ENCODE assay signal across 24 cellular contexts in the genomic region with DNA sequence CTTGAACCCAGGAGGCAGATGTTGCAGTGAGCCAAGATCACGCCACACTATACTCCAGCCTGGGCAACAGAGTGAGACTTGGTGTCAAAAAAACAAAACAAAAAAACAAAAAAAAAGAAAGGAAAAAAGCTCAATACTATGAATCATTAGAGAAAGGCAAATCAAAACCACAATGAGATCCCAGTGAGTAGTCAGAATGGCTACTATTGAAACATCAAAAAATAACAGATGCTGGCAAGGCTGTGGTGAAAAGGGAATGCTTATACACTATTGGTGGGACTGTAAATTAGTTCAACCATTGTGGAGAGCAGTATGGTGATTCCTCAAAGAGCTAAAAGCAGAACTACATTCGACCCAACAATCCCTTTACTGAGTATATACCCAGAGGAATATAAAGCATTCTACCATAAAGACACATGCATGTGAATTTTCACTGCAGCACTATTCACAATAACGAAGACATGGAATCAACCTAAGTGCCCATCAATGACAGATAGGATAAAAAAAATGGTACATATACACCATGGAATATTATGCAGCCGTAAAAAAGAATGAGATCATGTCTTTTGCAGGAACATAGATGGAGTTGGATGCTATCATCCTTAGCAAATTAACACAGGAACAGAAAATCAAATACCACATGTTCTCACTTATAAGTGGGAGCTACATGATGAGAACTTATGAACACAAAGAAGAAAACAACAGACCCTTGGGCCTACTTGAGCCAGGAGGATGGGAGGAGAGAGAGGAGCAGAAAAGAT.
"Had no signal": no experiment of that assay in that cellular context is flagged by ENCODE, and none has a peak within 500 bp of the region (broad histone marks: within the 10 kb centered on the region; RNA-seq: fewer than 3 reads in every experiment).

No MANE protein-coding gene starts in this region.

- H3K4me3 ChIP-seq: SK-N-MC had no signal

- H3K36me3 ChIP-seq: WERI-Rb-1 had no signal

- FAIRE-seq: bronchial epithelial cell had no signal

- ATAC-seq: activated CD4-positive, alpha-beta T cell treated with anti-CD3 and anti-CD28 coated beads for 36 hours; activated CD8-positive, alpha-beta T cell treated with anti-CD3 and anti-CD28 coated beads for 36 hours; activated T-cell treated with anti-CD3 and anti-CD28 coated beads, Interleukin-2, amount 50 U/mL, for 72 hours; Panc1; Right ventricle myocardium inferior; T-cell had no signal

- H3K27ac ChIP-seq: SK-N-MC, WERI-Rb-1 had no signal

- DNase-seq: activated CD4-positive, alpha-beta T cell treated with anti-CD3 and anti-CD28 coated beads for 36 hours; activated CD4-positive, alpha-beta T cell treated with anti-CD3 and anti-CD28 coated beads, Interleukin-2, amount 50 U/mL, for 1 hour; activated CD8-positive, alpha-beta memory T cell treated with anti-CD3 and anti-CD28 coated beads, Interleukin-2, amount 50 U/mL, for 4 hours; activated CD8-positive, alpha-beta T cell treated with anti-CD3 and anti-CD28 coated beads for 36 hours; activated T-cell treated with anti-CD3 and anti-CD28 coated beads, Interleukin-2, amount 50 U/mL, for 72 hours; central memory CD4-positive, alpha-beta T cell; KG1; MM.1S; NCI-H1105; NCI-H1436; NCI-H1694 treated with DMSO at 0.1 percent for 48 hours; NCI-H2029 treated with DMSO at 0.1 percent for 48 hours; NCI-H345; NCI-H510A; NCI-H69; NK-92 treated with Interleukin-12 subunit alpha and Interleukin-12 subunit beta, amount 100 ng/mL, for 24 hours; OCI-M1; RPMI8226; T-cell; WERI-Rb-1 had no signal
